ENCODE assay signal across 1 cellular context in genomic region chr6:583116-583515, GRCh38.
TF ChIP-seq lines count a peak whose summit lies in the region.

No MANE protein-coding gene starts in this region.

TF ChIP-seq in WTC11, 78 proteins besides CTCF, POLR2A, EP300 and RAD21 (continued from another document):
- TF ChIP-seq, protein P1, sequence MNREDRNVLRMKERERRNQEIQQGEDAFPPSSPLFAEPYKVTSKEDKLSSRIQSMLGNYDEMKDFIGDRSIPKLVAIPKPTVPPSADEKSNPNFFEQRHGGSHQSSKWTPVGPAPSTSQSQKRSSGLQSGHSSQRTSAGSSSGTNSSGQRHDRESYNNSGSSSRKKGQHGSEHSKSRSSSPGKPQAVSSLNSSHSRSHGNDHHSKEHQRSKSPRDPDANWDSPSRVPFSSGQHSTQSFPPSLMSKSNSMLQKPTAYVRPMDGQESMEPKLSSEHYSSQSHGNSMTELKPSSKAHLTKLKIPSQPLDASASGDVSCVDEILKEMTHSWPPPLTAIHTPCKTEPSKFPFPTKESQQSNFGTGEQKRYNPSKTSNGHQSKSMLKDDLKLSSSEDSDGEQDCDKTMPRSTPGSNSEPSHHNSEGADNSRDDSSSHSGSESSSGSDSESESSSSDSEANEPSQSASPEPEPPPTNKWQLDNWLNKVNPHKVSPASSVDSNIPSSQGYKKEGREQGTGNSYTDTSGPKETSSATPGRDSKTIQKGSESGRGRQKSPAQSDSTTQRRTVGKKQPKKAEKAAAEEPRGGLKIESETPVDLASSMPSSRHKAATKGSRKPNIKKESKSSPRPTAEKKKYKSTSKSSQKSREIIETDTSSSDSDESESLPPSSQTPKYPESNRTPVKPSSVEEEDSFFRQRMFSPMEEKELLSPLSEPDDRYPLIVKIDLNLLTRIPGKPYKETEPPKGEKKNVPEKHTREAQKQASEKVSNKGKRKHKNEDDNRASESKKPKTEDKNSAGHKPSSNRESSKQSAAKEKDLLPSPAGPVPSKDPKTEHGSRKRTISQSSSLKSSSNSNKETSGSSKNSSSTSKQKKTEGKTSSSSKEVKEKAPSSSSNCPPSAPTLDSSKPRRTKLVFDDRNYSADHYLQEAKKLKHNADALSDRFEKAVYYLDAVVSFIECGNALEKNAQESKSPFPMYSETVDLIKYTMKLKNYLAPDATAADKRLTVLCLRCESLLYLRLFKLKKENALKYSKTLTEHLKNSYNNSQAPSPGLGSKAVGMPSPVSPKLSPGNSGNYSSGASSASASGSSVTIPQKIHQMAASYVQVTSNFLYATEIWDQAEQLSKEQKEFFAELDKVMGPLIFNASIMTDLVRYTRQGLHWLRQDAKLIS (CRISPR knock-in tag; IDR thresholded peaks at IDR 0.05; ENCODE audit: borderline replicate concordance): no peak
- TF ChIP-seq, protein P2, sequence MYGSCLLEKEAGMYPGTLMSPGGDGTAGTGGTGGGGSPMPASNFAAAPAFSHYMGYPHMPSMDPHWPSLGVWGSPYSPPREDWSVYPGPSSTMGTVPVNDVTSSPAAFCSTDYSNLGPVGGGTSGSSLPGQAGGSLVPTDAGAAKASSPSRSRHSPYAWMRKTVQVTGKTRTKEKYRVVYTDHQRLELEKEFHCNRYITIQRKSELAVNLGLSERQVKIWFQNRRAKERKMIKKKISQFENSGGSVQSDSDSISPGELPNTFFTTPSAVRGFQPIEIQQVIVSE (CRISPR knock-in tag; IDR thresholded peaks at IDR 0.05; ENCODE audit: borderline replicate concordance): no peak
- TF ChIP-seq USF2 (CRISPR knock-in tag; IDR thresholded peaks at IDR 0.05): no peak
- TF ChIP-seq, protein P3, sequence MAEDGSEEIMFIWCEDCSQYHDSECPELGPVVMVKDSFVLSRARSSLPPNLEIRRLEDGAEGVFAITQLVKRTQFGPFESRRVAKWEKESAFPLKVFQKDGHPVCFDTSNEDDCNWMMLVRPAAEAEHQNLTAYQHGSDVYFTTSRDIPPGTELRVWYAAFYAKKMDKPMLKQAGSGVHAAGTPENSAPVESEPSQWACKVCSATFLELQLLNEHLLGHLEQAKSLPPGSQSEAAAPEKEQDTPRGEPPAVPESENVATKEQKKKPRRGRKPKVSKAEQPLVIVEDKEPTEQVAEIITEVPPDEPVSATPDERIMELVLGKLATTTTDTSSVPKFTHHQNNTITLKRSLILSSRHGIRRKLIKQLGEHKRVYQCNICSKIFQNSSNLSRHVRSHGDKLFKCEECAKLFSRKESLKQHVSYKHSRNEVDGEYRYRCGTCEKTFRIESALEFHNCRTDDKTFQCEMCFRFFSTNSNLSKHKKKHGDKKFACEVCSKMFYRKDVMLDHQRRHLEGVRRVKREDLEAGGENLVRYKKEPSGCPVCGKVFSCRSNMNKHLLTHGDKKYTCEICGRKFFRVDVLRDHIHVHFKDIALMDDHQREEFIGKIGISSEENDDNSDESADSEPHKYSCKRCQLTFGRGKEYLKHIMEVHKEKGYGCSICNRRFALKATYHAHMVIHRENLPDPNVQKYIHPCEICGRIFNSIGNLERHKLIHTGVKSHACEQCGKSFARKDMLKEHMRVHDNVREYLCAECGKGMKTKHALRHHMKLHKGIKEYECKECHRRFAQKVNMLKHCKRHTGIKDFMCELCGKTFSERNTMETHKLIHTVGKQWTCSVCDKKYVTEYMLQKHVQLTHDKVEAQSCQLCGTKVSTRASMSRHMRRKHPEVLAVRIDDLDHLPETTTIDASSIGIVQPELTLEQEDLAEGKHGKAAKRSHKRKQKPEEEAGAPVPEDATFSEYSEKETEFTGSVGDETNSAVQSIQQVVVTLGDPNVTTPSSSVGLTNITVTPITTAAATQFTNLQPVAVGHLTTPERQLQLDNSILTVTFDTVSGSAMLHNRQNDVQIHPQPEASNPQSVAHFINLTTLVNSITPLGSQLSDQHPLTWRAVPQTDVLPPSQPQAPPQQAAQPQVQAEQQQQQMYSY (CRISPR knock-in tag; IDR thresholded peaks at IDR 0.05): no peak
- no peak for TF ChIP-seq GRHL2 (CRISPR knock-in tag; IDR thresholded peaks at IDR 0.05; ENCODE audit: insufficient replicate concordance, severe bottlenecking)
- no peak for TF ChIP-seq ZNF263 (CRISPR knock-in tag; IDR thresholded peaks at IDR 0.05; ENCODE audit: low read depth)
- TF ChIP-seq, protein P4, sequence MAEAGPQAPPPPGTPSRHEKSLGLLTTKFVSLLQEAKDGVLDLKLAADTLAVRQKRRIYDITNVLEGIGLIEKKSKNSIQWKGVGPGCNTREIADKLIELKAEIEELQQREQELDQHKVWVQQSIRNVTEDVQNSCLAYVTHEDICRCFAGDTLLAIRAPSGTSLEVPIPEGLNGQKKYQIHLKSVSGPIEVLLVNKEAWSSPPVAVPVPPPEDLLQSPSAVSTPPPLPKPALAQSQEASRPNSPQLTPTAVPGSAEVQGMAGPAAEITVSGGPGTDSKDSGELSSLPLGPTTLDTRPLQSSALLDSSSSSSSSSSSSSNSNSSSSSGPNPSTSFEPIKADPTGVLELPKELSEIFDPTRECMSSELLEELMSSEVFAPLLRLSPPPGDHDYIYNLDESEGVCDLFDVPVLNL (CRISPR knock-in tag; IDR thresholded peaks at IDR 0.05; ENCODE audit: borderline replicate concordance, low read depth): no peak
